In the genomic region with DNA sequence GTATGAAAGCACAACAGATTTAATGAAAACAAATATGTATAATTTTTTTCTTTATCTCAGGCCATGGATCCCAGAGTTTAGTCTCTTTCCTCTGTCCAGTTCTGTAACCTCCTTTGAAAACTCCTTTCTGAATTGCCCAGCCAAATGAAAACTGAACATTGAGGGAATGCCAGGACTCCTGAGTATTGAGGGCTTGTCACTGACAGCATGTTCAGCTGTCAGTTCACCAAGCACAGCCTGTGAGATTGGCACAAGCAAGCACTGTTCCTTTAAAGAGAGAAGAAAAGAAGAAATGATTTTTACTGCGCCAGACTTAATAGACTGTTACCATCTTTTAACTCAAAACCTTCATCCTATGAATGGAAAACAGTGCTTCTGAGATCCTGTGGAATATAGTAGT, we compare ENCODE assay signal across 19 cellular contexts.
"Had no signal": no experiment of that assay in that cellular context is flagged by ENCODE, and none has a peak within 500 bp of the region (broad histone marks: within the 10 kb centered on the region; RNA-seq: fewer than 3 reads in every experiment).

No MANE protein-coding gene starts in this region.

- H3K27me3 Mint-ChIP-seq: stimulated activated naive CD8-positive, alpha-beta T cell treated with anti-CD3 and anti-CD28 coated beads, Interleukin-15, Interleukin-2, amounts not matched to agents 100 ng/mL and 50 ng/mL, for 24 hours; T-cell; type B pancreatic cell had no signal

- H3K4me1 Mint-ChIP-seq: nephron had no signal

- DNase-seq: activated CD4-positive, alpha-beta T cell treated with anti-CD3 and anti-CD28 coated beads for 48 hours; activated CD4-positive, CD25-positive, alpha-beta regulatory T cell; activated CD8-positive, alpha-beta T cell treated with anti-CD3 and anti-CD28 coated beads, Interleukin-2, amount 10 ng/mL, durations not matched to agents 7 days and 5 days; activated gamma-delta T cell treated with Interleukin-2 at 50 U/mL for 16 hours; activated T-cell treated with anti-CD3 and anti-CD28 coated beads, Interleukin-2, amount 50 U/mL, for 48 hours; amniotic stem cell; immature natural killer cell; kidney glomerular epithelial cell; posterior cingulate gyrus; retina; SK-N-SH; stimulated activated CD4-positive, alpha-beta T cell treated with anti-CD3 and anti-CD28 coated beads, Interleukin-2, amount 100 ng/mL, for 24 hours; T-cell; T-helper 9 cell had no signal

- H3K9me3 ChIP-seq: SK-N-SH, suprapubic skin had no signal

- H3K4me3 Mint-ChIP-seq: activated CD8-positive, alpha-beta T cell treated with anti-CD3 and anti-CD28 coated beads, Interleukin-2, amount 10 ng/mL, durations not matched to agents 7 days and 5 days; immature natural killer cell; nephron; stimulated activated naive CD8-positive, alpha-beta T cell treated with anti-CD3 and anti-CD28 coated beads, Interleukin-15, Interleukin-2, amounts not matched to agents 100 ng/mL and 50 ng/mL, for 24 hours; T-cell; type B pancreatic cell had no signal

- ATAC-seq: activated CD8-positive, alpha-beta T cell treated with anti-CD3 and anti-CD28 coated beads, Interleukin-2, amount 10 ng/mL, durations not matched to agents 7 days and 5 days; activated naive CD4-positive, alpha-beta T cell treated with anti-CD3 and anti-CD28 coated beads, Interleukin-2, amount 50 U/mL, for 72 hours; T-cell had no signal

- H3K27ac Mint-ChIP-seq: activated CD8-positive, alpha-beta T cell treated with anti-CD3 and anti-CD28 coated beads, Interleukin-2, amount 10 ng/mL, durations not matched to agents 7 days and 5 days; stimulated activated naive CD8-positive, alpha-beta T cell treated with anti-CD3 and anti-CD28 coated beads, Interleukin-15, Interleukin-2, amounts not matched to agents 100 ng/mL and 50 ng/mL, for 24 hours; type B pancreatic cell had no signal
